Comparison of ENCODE assay signal across 8 cellular contexts in genomic region chr11:47992959-47993820, GRCh38. TPM values are rescaled to one million over a fixed set of nuclear protein-coding genes. Genes with fewer than 3 reads are reported as not detected.
A peak's percentile ranks its signal among the peaks of the same experiment; 100 is the strongest.
DNase-seq lines count a peak whose midpoint lies in the region; TF ChIP-seq lines count a peak whose summit lies in the region.

No MANE protein-coding gene starts in this region.

- CTCF ChIA-PET in GM10248 (lab: Yijun Ruan, JAX): interaction anchor here (1.1 to 1.2 kb wide), 2 partner anchors 9 to 12 kb away, joined by 3 to 5 read pairs; no protein-coding TSS in a partner anchor

- no peaks in the 10 kb centered on the region for H3K27me3 ChIP-seq in osteoblast (ENCODE audit: insufficient read depth, low read length)

- no peak overlapping the region for H2AFZ ChIP-seq in osteoblast (ENCODE audit: low read length)

- POLR2A ChIA-PET in GM10248 (lab: Yijun Ruan, JAX): no interaction called here

- H3K4me3 ChIP-seq in choroid plexus epithelial cell (ENCODE audit: low read depth, low read length): no peak overlapping the region
- no peak overlapping the region for H3K4me3 ChIP-seq in osteoblast (ENCODE audit: insufficient read depth, low read length)

- no peak overlapping the region for H3K4me2 ChIP-seq in osteoblast (ENCODE audit: insufficient read depth, low read length)

- DNase-seq in GM04503 (ENCODE audit: low read depth) (peak; percentile 61), NCI-H460 (ENCODE audit: extremely low read depth, low read depth) (peak; percentile 42), choroid plexus epithelial cell (ENCODE audit: low read depth) (peak; percentile 83), osteoblast (ENCODE audit: insufficient read length, low spot score, missing footprints) (peak; percentile 83), GM10248 (ENCODE audit: extremely low spot score) (no peak), NCI-H2081 (lab: John Stamatoyannopoulos, UW) (no peak), SIG-M5 (lab: John Stamatoyannopoulos, UW) (no peak)
- no peak for DNase-seq in activated effector memory CD4-positive, alpha-beta T cell treated with Interleukin-2 at 50 U/mL for 16 hours

- TF ChIP-seq CTCF in choroid plexus epithelial cell (conservative IDR thresholded peaks at IDR 0.05; ENCODE audit: low read depth, low read length) (no peak), osteoblast (IDR thresholded peaks at IDR 0.05; ENCODE audit: extremely low read depth, low read depth, low read length) (no peak), GM10248 (IDR thresholded peaks at IDR 0.05; ENCODE audit: control extremely low read depth, extremely low read depth, low read depth, missing control alignments) (no peak)

- peaks cover 29% of the 10 kb centered on the region for H4K20me1 ChIP-seq in osteoblast (ENCODE audit: insufficient read depth, low read length)

- H3K36me3 ChIP-seq in osteoblast (ENCODE audit: insufficient read depth, low read length): no peaks in the 10 kb centered on the region

- H3K4me1 ChIP-seq in osteoblast (ENCODE audit: insufficient read depth, low read length): no peaks in the 10 kb centered on the region

- H3K9me3 ChIP-seq in osteoblast (ENCODE audit: low read depth, low read length): no peaks in the 10 kb centered on the region

- H3K79me2 ChIP-seq in osteoblast (ENCODE audit: insufficient read depth, low read length): peaks cover 85% of the 10 kb centered on the region

- H3K27ac ChIP-seq in osteoblast (ENCODE audit: low read depth, low read length): peak overlapping the region; percentile 19

RNA-seq across cellular contexts. Expression of gene PTPRJ, which starts 12.8 kb away (rescaled TPM):
- 15.8 and 18.0 TPM in 2 replicates for total RNA-seq in NCI-H460 (2014; rRNA removed; shearing (Covaris generic))
- 13.2 and 13.3 TPM in 2 replicates for polyA plus RNA-seq in NCI-H460 (2014; cell fraction: nucleus; rRNA removed)
- 9.1 and 10.9 TPM in 2 replicates for total RNA-seq in osteoblast

Comparison
In these comparisons a context has a peak if more than half of its experiments do, and no peak if none do; other contexts are left out.
1. DNase-seq: peak in GM04503 (single experiment), NCI-H460 (single experiment), choroid plexus epithelial cell (single experiment) and osteoblast (single experiment); none in activated effector memory CD4-positive, alpha-beta T cell treated with Interleukin-2 at 50 U/mL for 16 hours (single experiment), GM10248 (single experiment), NCI-H2081 (0 of 2) and SIG-M5 (single experiment).